10 cellular contexts compared by ENCODE assay signal in genomic region chr1:109876617-109877319, GRCh38. TPM values are rescaled to one million over a fixed set of nuclear protein-coding genes. Genes with fewer than 3 reads are reported as not detected.
DNase-seq lines count a peak whose midpoint lies in the region; ATAC-seq and TF ChIP-seq lines count a peak whose summit lies in the region.
"Had no signal": no experiment of that assay in that cellular context is flagged by ENCODE, and none has a peak within 500 bp of the region (broad histone marks: within the 10 kb centered on the region; RNA-seq: fewer than 3 reads in every experiment).

No MANE protein-coding gene starts in this region.

- peak overlapping the region; percentile 86 for H2BK120ac ChIP-seq in mesenchymal stem cell (ENCODE audit: low read depth, low read length)

- peak overlapping the region; percentile 85 to 99 for H3K18ac ChIP-seq in mesenchymal stem cell (ENCODE audit: low read depth in 1 of 2, low read length in 2 of 2)

- H3K9ac ChIP-seq in HUES64 (ENCODE audit: low read depth, low read length), result peak overlapping the region; percentile 38; the same call in 1 of the 2 replicates
- peak overlapping the region in 1 of 2 donors; percentile 20 for H3K9ac ChIP-seq in duodenal mucosa (ENCODE audit: low read depth in 1 of 2, low read length in 2 of 2)
- peak overlapping the region; percentile 82 for H3K9ac ChIP-seq in mesenchymal stem cell (ENCODE audit: low read length)

- peaks cover 0 to 23% (median 0%) of the 10 kb centered on the region in 5 donors for H3K27me3 Mint-ChIP-seq in naive thymus-derived CD4-positive, alpha-beta T cell

- no peaks in the 10 kb centered on the region for H3K36me3 ChIP-seq in HUES64 (ENCODE audit: insufficient read depth, low read length)
- H3K36me3 ChIP-seq in duodenal mucosa (ENCODE audit: control insufficient read depth in 1 of 2, insufficient read depth in 2 of 2, low read length in 2 of 2), result no peaks in the 10 kb centered on the region
- no peaks in the 10 kb centered on the region for H3K36me3 ChIP-seq in mesenchymal stem cell (ENCODE audit: control insufficient read depth in 1 of 2, insufficient read depth in 2 of 2, low read depth in 1 of 2, low read length in 2 of 2)
- H3K36me3 ChIP-seq in tibial artery, result no peaks in the 10 kb centered on the region
- H3K36me3 ChIP-seq in naive thymus-derived CD4-positive, alpha-beta T cell (ENCODE audit: control insufficient read depth in 2 of 3, insufficient read depth in 3 of 3, low read length in 3 of 3), result no peaks in the 10 kb centered on the region
- H3K36me3 ChIP-seq in BE2C, result no peaks in the 10 kb centered on the region

- H4K91ac ChIP-seq in mesenchymal stem cell (ENCODE audit: low read length), result peak overlapping the region; percentile 87

- H3K27ac Mint-ChIP-seq in naive thymus-derived CD4-positive, alpha-beta T cell, result no peak overlapping the region

- intact Hi-C loops in tibial artery (cut with DNase I; ENCODE audit: low total_unique reads), result no loop called here
- intact Hi-C loops in naive thymus-derived CD4-positive, alpha-beta T cell (cut with micrococcal nuclease), result loop anchor here in 1 of 2 donors (10.0 kb wide), 1 partner anchor 82 kb away; no protein-coding TSS in a partner anchor

- CTCF ChIA-PET in naive thymus-derived CD4-positive, alpha-beta T cell (lab: Charles Lee), result no interaction called here

- peak; percentile 79 for DNase-seq in mesenchymal stem cell
- DNase-seq in tibial artery, result peak in 1 of 2 donors; percentile 29
- DNase-seq in NCI-H1694 (lab: John Stamatoyannopoulos, UW), result no peak
- no peak for DNase-seq in foreskin melanocyte
- no peak for DNase-seq in naive thymus-derived CD4-positive, alpha-beta T cell
- DNase-seq in BE2C, result no peak

- H3K4me1 ChIP-seq in HUES64 (ENCODE audit: insufficient read depth, low read length) (peaks cover 54% of the 10 kb centered on the region), duodenal mucosa (ENCODE audit: control insufficient read depth in 1 of 2, insufficient read depth in 2 of 2, low read length in 2 of 2) (peaks cover 10 to 25% of the 10 kb centered on the region in 2 donors), mesenchymal stem cell (ENCODE audit: control insufficient read depth, insufficient read depth, low read depth, low read length) (peaks cover 36% of the 10 kb centered on the region), tibial artery (peaks cover 0 to 61% (median 43%) of the 10 kb centered on the region in 4 donors), BE2C (no peaks in the 10 kb centered on the region; the same call in 1 of the 2 replicates)
- no peaks in the 10 kb centered on the region for H3K4me1 ChIP-seq in naive thymus-derived CD4-positive, alpha-beta T cell (ENCODE audit: control insufficient read depth in 2 of 2, insufficient read depth in 2 of 2, low read length in 2 of 2)

- H3K4me2 ChIP-seq in mesenchymal stem cell (ENCODE audit: low read length, poor library complexity, severe bottlenecking), result no peak overlapping the region

- no peaks in the 10 kb centered on the region for H3K9me3 Mint-ChIP-seq in naive thymus-derived CD4-positive, alpha-beta T cell
- H3K9me3 Mint-ChIP-seq: central memory CD8-positive, alpha-beta T cell had no signal

- no peak overlapping the region for H3K4me3 Mint-ChIP-seq in naive thymus-derived CD4-positive, alpha-beta T cell
- H3K4me3 Mint-ChIP-seq: central memory CD8-positive, alpha-beta T cell had no signal

- H2BK15ac ChIP-seq in mesenchymal stem cell (ENCODE audit: low read depth, poor library complexity, severe bottlenecking), result peak overlapping the region; percentile 26

- no peaks in the 10 kb centered on the region for H3K9me3 ChIP-seq in HUES64 (ENCODE audit: insufficient read depth, low read depth, low read length)
- H3K9me3 ChIP-seq in duodenal mucosa (ENCODE audit: control insufficient read depth in 1 of 2, low read length in 2 of 2), result no peaks in the 10 kb centered on the region
- H3K9me3 ChIP-seq in mesenchymal stem cell (ENCODE audit: control insufficient read depth, low read length), result no peaks in the 10 kb centered on the region
- no peaks in the 10 kb centered on the region for H3K9me3 ChIP-seq in tibial artery
- H3K9me3 ChIP-seq in naive thymus-derived CD4-positive, alpha-beta T cell (ENCODE audit: control insufficient read depth in 2 of 3, low read length in 3 of 3), result no peaks in the 10 kb centered on the region
- H3K9me3 ChIP-seq in BE2C, result no peaks in the 10 kb centered on the region

- H2BK12ac ChIP-seq in mesenchymal stem cell (ENCODE audit: low read length in 2 of 2), result peak overlapping the region; percentile 81 to 91

- peaks cover 8 to 25% (median 11%) of the 10 kb centered on the region in 7 donors for H3K4me1 Mint-ChIP-seq in naive thymus-derived CD4-positive, alpha-beta T cell

- H2AFZ ChIP-seq in mesenchymal stem cell (ENCODE audit: low read depth, low read length), result no peak overlapping the region

- peak overlapping the region; percentile 29 for H2AK5ac ChIP-seq in mesenchymal stem cell (ENCODE audit: low read length, severe bottlenecking)

- ATAC-seq in naive thymus-derived CD4-positive, alpha-beta T cell, result no peak

- H3K23ac ChIP-seq in mesenchymal stem cell (ENCODE audit: low read length in 2 of 2), result no peak overlapping the region

- no peak overlapping the region for H3K4me3 ChIP-seq in HUES64 (ENCODE audit: low read length)
- H3K4me3 ChIP-seq in duodenal mucosa (ENCODE audit: low read depth in 1 of 2, low read length in 2 of 2), result no peak overlapping the region
- H3K4me3 ChIP-seq in mesenchymal stem cell (ENCODE audit: insufficient read depth in 1 of 2, low read depth in 1 of 2, low read length in 2 of 2), result peak overlapping the region in 1 of 2 experiments; percentile 35
- peak overlapping the region in 1 of 2 donors; percentile 9 for H3K4me3 ChIP-seq in tibial artery
- H3K4me3 ChIP-seq in naive thymus-derived CD4-positive, alpha-beta T cell (ENCODE audit: low read length), result no peak overlapping the region
- no peak overlapping the region for H3K4me3 ChIP-seq in BE2C (ENCODE audit: low read depth, low read length)
- H3K4me3 ChIP-seq: GM12878 had no signal

- H4K8ac ChIP-seq in mesenchymal stem cell (ENCODE audit: low read length), result peak overlapping the region; percentile 89

- no peaks in the 10 kb centered on the region for H3K79me1 ChIP-seq in mesenchymal stem cell (replicated peaks; ENCODE audit: low read length, poor library complexity, severe bottlenecking)

- H3K27me3 ChIP-seq in HUES64 (ENCODE audit: insufficient read depth, low read length), result no peaks in the 10 kb centered on the region
- H3K27me3 ChIP-seq in duodenal mucosa (ENCODE audit: control insufficient read depth in 1 of 2, insufficient read depth in 2 of 2, low read length in 2 of 2), result no peaks in the 10 kb centered on the region
- H3K27me3 ChIP-seq in mesenchymal stem cell (ENCODE audit: control insufficient read depth in 1 of 2, insufficient read depth in 1 of 2, low read length in 2 of 2), result no peaks in the 10 kb centered on the region
- H3K27me3 ChIP-seq in tibial artery, result no peaks in the 10 kb centered on the region
- H3K27me3 ChIP-seq in naive thymus-derived CD4-positive, alpha-beta T cell (ENCODE audit: control insufficient read depth in 2 of 2, insufficient read depth in 2 of 2, low read length in 2 of 2), result no peaks in the 10 kb centered on the region
- H3K27me3 ChIP-seq in BE2C, result no peaks in the 10 kb centered on the region

- 53% methylated on average over 4 of the region's 4 CpGs for WGBS in HUES64
- 46% methylated on average over 4 of the region's 4 CpGs for WGBS in mesenchymal stem cell

- POLR2A ChIA-PET in naive thymus-derived CD4-positive, alpha-beta T cell (lab: Charles Lee), result no interaction called here

- no peak for TF ChIP-seq CTCF in tibial artery (IDR thresholded peaks at IDR 0.05)
- no peak for TF ChIP-seq CTCF in BE2C (IDR thresholded peaks at IDR 0.05; ENCODE audit: low read depth, low read length)

- H3K36me3 Mint-ChIP-seq in naive thymus-derived CD4-positive, alpha-beta T cell, result peaks cover 0 to 4% (median 0%) of the 10 kb centered on the region in 5 donors

- H2BK5ac ChIP-seq in mesenchymal stem cell (ENCODE audit: low read depth, low read length, poor library complexity, severe bottlenecking), result peak overlapping the region; percentile 96

- peak overlapping the region; percentile 84 to 94 for H3K4ac ChIP-seq in mesenchymal stem cell (ENCODE audit: low read depth in 1 of 2, low read length in 2 of 2)

- H3K27ac ChIP-seq in HUES64 (ENCODE audit: low read depth, low read length), result peak overlapping the region; percentile 86
- H3K27ac ChIP-seq in duodenal mucosa (ENCODE audit: low read depth, low read length), result peak overlapping the region; percentile 69
- peak overlapping the region; percentile 99 for H3K27ac ChIP-seq in mesenchymal stem cell (ENCODE audit: low read length, poor library complexity, severe bottlenecking)
- peak overlapping the region; percentile 79 to 84 for H3K27ac ChIP-seq in tibial artery
- no peak overlapping the region for H3K27ac ChIP-seq in naive thymus-derived CD4-positive, alpha-beta T cell (ENCODE audit: low read depth, low read length)

- H3K14ac ChIP-seq in mesenchymal stem cell (ENCODE audit: low read length in 2 of 2), result peak overlapping the region in 1 of 2 experiments; percentile 70

RNA-seq across cellular contexts. Expression of gene CSF1, which starts 33.9 kb away (rescaled TPM):
- 3.6 TPM for polyA plus RNA-seq in HUES64 (2013, experiment 1 of 2)
- polyA plus RNA-seq in HUES64 (2013, experiment 2 of 2), result 4.4 TPM
- 111 TPM for polyA plus RNA-seq in mesenchymal stem cell (2013, experiment 1 of 2)
- 109 TPM for polyA plus RNA-seq in mesenchymal stem cell (2013, experiment 2 of 2)
- 100 to 1,000 TPM in 1 of 5 experiments, 10 to 100 TPM in 1, 1 to 10 TPM in 3; 1.4 to 125 (median 5.9) TPM for total RNA-seq in naive thymus-derived CD4-positive, alpha-beta T cell
- 1 to 10 TPM in 1 of 2 donors, under 1 TPM in 1; 0.94 to 2.2 TPM for polyA plus RNA-seq in naive thymus-derived CD4-positive, alpha-beta T cell
- polyA plus RNA-seq in BE2C (2012; ENCODE audit: insufficient read depth, insufficient read length, low read depth), result 9.1 TPM
